13 cellular contexts compared by ENCODE assay signal in genomic region chr15:45386420-45386819, GRCh38. TPM values are rescaled to one million over a fixed set of nuclear protein-coding genes. Genes with fewer than 3 reads are reported as not detected.
DNase-seq lines count a peak whose midpoint lies in the region; ATAC-seq and TF ChIP-seq lines count a peak whose summit lies in the region.
"Had no signal": no experiment of that assay in that cellular context is flagged by ENCODE, and none has a peak within 500 bp of the region (broad histone marks: within the 10 kb centered on the region; RNA-seq: fewer than 3 reads in every experiment).

No MANE protein-coding gene starts in this region.

- H3K4me3 ChIP-seq in dorsolateral prefrontal cortex (no peak overlapping the region), liver (ENCODE audit: low read depth in 1 of 3, low read length in 3 of 3) (no peak overlapping the region)

- H3K27ac ChIP-seq in dorsolateral prefrontal cortex = peak overlapping the region in 58 of 59 donors; percentile 4 to 94 (median 79)
- H3K27ac ChIP-seq in liver (ENCODE audit: low read depth in 1 of 2, low read length in 2 of 2) = peak overlapping the region; percentile 71 to 89
- peak overlapping the region; percentile 52 for H3K27ac ChIP-seq in substantia nigra (ENCODE audit: low read depth, low read length, poor library complexity, severe bottlenecking)

- peak overlapping the region in 1 of 2 donors; percentile 25 for H3K9ac ChIP-seq in liver (ENCODE audit: low read depth in 1 of 2, low read length in 2 of 2)

- H3K36me3 Mint-ChIP-seq in WTC11 = no peaks in the 10 kb centered on the region
- H3K36me3 Mint-ChIP-seq: activated CD8-positive, alpha-beta memory T cell treated with anti-CD3 and anti-CD28 coated beads, Interleukin-2, amount 10 ng/mL, durations not matched to agents 7 days and 5 days; CD14-positive monocyte; memory B cell; stimulated activated memory B cell treated with anti-CD40 and anti-IgM and Interleukin-4, amounts not matched to agents 10 μg/mL and 1 μg/mL and 100 μg/mL, for 72 hours had no signal

- ATAC-seq in WTC11 (no peak), GM21825 (IDR thresholded peaks at IDR 0.05; ENCODE audit: unreplicated experiment) (no peak)
- ATAC-seq: activated CD8-positive, alpha-beta memory T cell treated with anti-CD3 and anti-CD28 coated beads, Interleukin-2, amount 10 ng/mL, durations not matched to agents 7 days and 5 days; stimulated activated memory B cell treated with anti-CD40 and anti-IgM and Interleukin-4, amounts not matched to agents 10 μg/mL and 1 μg/mL and 100 μg/mL, for 72 hours had no signal

- H3K27me3 Mint-ChIP-seq in WTC11 (ENCODE audit: low read depth) = peaks cover 77% of the 10 kb centered on the region
- H3K27me3 Mint-ChIP-seq: memory B cell; stimulated activated memory B cell treated with anti-CD40 and anti-IgM and Interleukin-4, amounts not matched to agents 10 μg/mL and 1 μg/mL and 100 μg/mL, for 72 hours had no signal

- H3K27me3 ChIP-seq in dorsolateral prefrontal cortex (no peaks in the 10 kb centered on the region), liver (ENCODE audit: control insufficient read depth in 4 of 4, insufficient read depth in 4 of 4, low read length in 3 of 4) (no peaks in the 10 kb centered on the region)

- no peaks in the 10 kb centered on the region for H3K4me1 Mint-ChIP-seq in WTC11
- H3K4me1 Mint-ChIP-seq: activated CD8-positive, alpha-beta memory T cell treated with anti-CD3 and anti-CD28 coated beads, Interleukin-2, amount 10 ng/mL, durations not matched to agents 7 days and 5 days had no signal

- no peaks in the 10 kb centered on the region for H3K36me3 ChIP-seq in liver (ENCODE audit: control insufficient read depth in 4 of 4, insufficient read depth in 3 of 4, low read depth in 1 of 4, low read length in 3 of 4)

- H3K27ac Mint-ChIP-seq in WTC11 = no peak overlapping the region
- H3K27ac Mint-ChIP-seq: activated CD8-positive, alpha-beta memory T cell treated with anti-CD3 and anti-CD28 coated beads, Interleukin-2, amount 10 ng/mL, durations not matched to agents 7 days and 5 days; CD14-positive monocyte; memory B cell; stimulated activated memory B cell treated with anti-CD40 and anti-IgM and Interleukin-4, amounts not matched to agents 10 μg/mL and 1 μg/mL and 100 μg/mL, for 72 hours had no signal

- intact Hi-C loops in dorsolateral prefrontal cortex (cut with DNase I) = no loop called here

- DNase-seq in NCI-H524 treated with DMSO at 0.1 percent for 48 hours (lab: John Stamatoyannopoulos, UW) (peak; percentile 16), dorsolateral prefrontal cortex (peak in 7 of 10 donors; percentile 33 to 83 (median 60)), substantia nigra (lab: John Stamatoyannopoulos, UW) (peak in 8 of 49 donors; percentile 13 to 65 (median 24)), WTC11 (ENCODE audit: low spot score) (no peak)
- DNase-seq in effector CD8-positive, alpha-beta T cell (lab: John Stamatoyannopoulos, UW) = no peak
- DNase-seq: activated CD8-positive, alpha-beta memory T cell treated with anti-CD3 and anti-CD28 coated beads, Interleukin-2, amount 10 ng/mL, durations not matched to agents 7 days and 5 days; activated naive CD4-positive, alpha-beta T cell; stimulated activated CD4-positive, alpha-beta T cell treated with anti-CD3 and anti-CD28 coated beads, Interleukin-4, amount 100 ng/mL, for 1 hour had no signal

- no peak overlapping the region for H3K4me3 Mint-ChIP-seq in WTC11
- H3K4me3 Mint-ChIP-seq: activated CD8-positive, alpha-beta memory T cell treated with anti-CD3 and anti-CD28 coated beads, Interleukin-2, amount 10 ng/mL, durations not matched to agents 7 days and 5 days; memory B cell; stimulated activated memory B cell treated with anti-CD40 and anti-IgM and Interleukin-4, amounts not matched to agents 10 μg/mL and 1 μg/mL and 100 μg/mL, for 72 hours had no signal

- TF ChIP-seq CTCF in dorsolateral prefrontal cortex (IDR thresholded peaks at IDR 0.05 in 54 of 56, conservative IDR thresholded peaks at IDR 0.05 in 2 of 56; ENCODE audit: low read depth in 1 of 56, partially characterized antibody in 56 of 56) = no peak
- no peak for TF ChIP-seq CTCF in liver (IDR thresholded peaks at IDR 0.05; ENCODE audit: low read depth, low read length, missing input control)
- no peak for TF ChIP-seq CTCF in WTC11 (IDR thresholded peaks at IDR 0.05)

- CTCF ChIA-PET in WTC11 (lab: Charles Lee) = interaction anchor here (1.0 kb wide), 1 partner anchor 223 kb away, joined by 4 read pairs; no protein-coding TSS in a partner anchor

- TF ChIP-seq RAD21 in liver (IDR thresholded peaks at IDR 0.05) = peak; percentile 13 to 47

- no peaks in the 10 kb centered on the region for H3K9me3 ChIP-seq in liver (ENCODE audit: control insufficient read depth in 4 of 4, low read length in 3 of 4)

- POLR2A ChIA-PET in WTC11 (lab: Charles Lee) = no interaction called here

- no peaks in the 10 kb centered on the region for H3K9me3 Mint-ChIP-seq in WTC11
- H3K9me3 Mint-ChIP-seq: CD14-positive monocyte; memory B cell; stimulated activated memory B cell treated with anti-CD40 and anti-IgM and Interleukin-4, amounts not matched to agents 10 μg/mL and 1 μg/mL and 100 μg/mL, for 72 hours had no signal

- H3K4me1 ChIP-seq in liver (ENCODE audit: control insufficient read depth in 4 of 4, insufficient read depth in 4 of 4, low read length in 3 of 4) = peaks cover 3 to 60% (median 52%) of the 10 kb centered on the region in 4 donors

- 17% methylated on average over 5 of the region's 5 CpGs for WGBS in liver

TF ChIP-seq in liver, 16 proteins besides CTCF, POLR2A, EP300 and RAD21 (continues in another document):
- TF ChIP-seq TAF1 (conservative IDR thresholded peaks at IDR 0.05) = peak; percentile 66
- no peak for TF ChIP-seq FOXA2 (IDR thresholded peaks at IDR 0.05)
- peak; percentile 78 to 82 for TF ChIP-seq HNF4A (conservative IDR thresholded peaks at IDR 0.05)
- TF ChIP-seq NR2F2 (IDR thresholded peaks at IDR 0.05) = no peak
- peak; percentile 46 for TF ChIP-seq REST (IDR thresholded peaks at IDR 0.05)
- TF ChIP-seq SP1 (IDR thresholded peaks at IDR 0.05) = peak; percentile 76
- TF ChIP-seq YY1 (IDR thresholded peaks at IDR 0.05) = peak; percentile 25
- TF ChIP-seq RXRA (IDR thresholded peaks at IDR 0.05) = peak in 1 of 2 donors; percentile 48

TF ChIP-seq in WTC11, 78 proteins besides CTCF, POLR2A, EP300 and RAD21:
- TF ChIP-seq CREM (CRISPR knock-in tag; IDR thresholded peaks at IDR 0.05) (no peak), ZNF532 (CRISPR knock-in tag; IDR thresholded peaks at IDR 0.05; ENCODE audit: borderline replicate concordance) (no peak), JUN (CRISPR knock-in tag; IDR thresholded peaks at IDR 0.05) (no peak)

RNA-seq across cellular contexts. Expression of gene GATM, which starts 8.1 kb away (rescaled TPM):
- total RNA-seq in dorsolateral prefrontal cortex (100 to 1,000 TPM; 103 to 309 (median 166) TPM), liver (1,000 to 10,000 TPM in 1 of 2 donors, 100 to 1,000 TPM in 1; 720 to 1,079 TPM), WTC11 (2021) (10.1 to 18.0 TPM (median 17.0 TPM) in 3 replicates)
- polyA plus RNA-seq in liver = 100 to 1,000 TPM; 401 to 627 TPM

Comparison
In these comparisons a context has a peak if more than half of its experiments do, and no peak if none do; other contexts are left out.
1. DNase-seq: peak in NCI-H524 treated with DMSO at 0.1 percent for 48 hours (single experiment) and dorsolateral prefrontal cortex (7 of 10); none in WTC11 (single experiment) and effector CD8-positive, alpha-beta T cell (single experiment).
2. Peak in every context shown above with its lines, with median percentiles within 50 percentile points of each other: H3K27ac ChIP-seq.